Comparison of ENCODE assay signal across 17 cellular contexts in genomic region chr2:203916756-203917155, GRCh38. TPM values are rescaled to one million over a fixed set of nuclear protein-coding genes. Genes with fewer than 3 reads are reported as not detected.
DNase-seq lines count a peak whose midpoint lies in the region; ATAC-seq lines count a peak whose summit lies in the region.
"Had no signal": no experiment of that assay in that cellular context is flagged by ENCODE, and none has a peak within 500 bp of the region (broad histone marks: within the 10 kb centered on the region; RNA-seq: fewer than 3 reads in every experiment).

No MANE protein-coding gene starts in this region.

- H3K27ac Mint-ChIP-seq in T-helper 1 cell treated with Interleukin-12 subunit alpha and Interleukin-12 subunit beta and Interleukin-4 antibody, amounts not matched to agents 30 μg/mL and 1 μg/mL, for 36 hours = peak overlapping the region; percentile 2
- no peak overlapping the region for H3K27ac Mint-ChIP-seq in activated T-cell treated with anti-CD3 and anti-CD28 coated beads, Interleukin-2, amount 50 U/mL, for 72 hours
- H3K27ac Mint-ChIP-seq in T-cell = no peak overlapping the region
- H3K27ac Mint-ChIP-seq: B cell; CD4-positive, CD25-positive, alpha-beta regulatory T cell; CD8-positive, alpha-beta T cell had no signal

- CTCF ChIA-PET in T-cell (lab: Charles Lee) = interaction anchor here in 1 of 2 donors (0.5 kb wide), 1 partner anchor 211 kb away, joined by 3 read pairs; no protein-coding TSS in a partner anchor

- ATAC-seq in activated T-cell treated with anti-CD3 and anti-CD28 coated beads, Interleukin-2, amount 50 U/mL, for 72 hours (replicated peaks in 1 of 2) = peak; percentile 17 to 37
- ATAC-seq in stimulated activated naive CD8-positive, alpha-beta T cell treated with anti-CD3 and anti-CD28 coated beads, Interleukin-15, Interleukin-2, amounts not matched to agents 100 U/mL and 50 U/mL, for 24 hours = peak; percentile 8
- no peak for ATAC-seq in T-cell (replicated peaks in 1 of 4)
- ATAC-seq: CD8-positive, alpha-beta T cell had no signal

- H3K4me1 Mint-ChIP-seq in T-helper 1 cell treated with Interleukin-12 subunit alpha and Interleukin-12 subunit beta and Interleukin-4 antibody, amounts not matched to agents 30 μg/mL and 1 μg/mL, for 36 hours (ENCODE audit: low read depth) = peaks cover 11% of the 10 kb centered on the region
- H3K4me1 Mint-ChIP-seq in activated T-cell treated with anti-CD3 and anti-CD28 coated beads, Interleukin-2, amount 50 U/mL, for 72 hours (ENCODE audit: low read depth) = peaks cover 51% of the 10 kb centered on the region
- peaks cover 8 to 14% (median 12%) of the 10 kb centered on the region in 3 donors for H3K4me1 Mint-ChIP-seq in T-cell

- no peaks in the 10 kb centered on the region for H3K9me3 Mint-ChIP-seq in T-helper 1 cell treated with Interleukin-12 subunit alpha and Interleukin-12 subunit beta and Interleukin-4 antibody, amounts not matched to agents 30 μg/mL and 1 μg/mL, for 36 hours
- H3K9me3 Mint-ChIP-seq in activated T-cell treated with anti-CD3 and anti-CD28 coated beads, Interleukin-2, amount 50 U/mL, for 72 hours = no peaks in the 10 kb centered on the region
- no peaks in the 10 kb centered on the region for H3K9me3 Mint-ChIP-seq in T-cell
- H3K9me3 Mint-ChIP-seq: CD4-positive, CD25-positive, alpha-beta regulatory T cell; CD8-positive, alpha-beta T cell had no signal

- no peaks in the 10 kb centered on the region for H3K36me3 Mint-ChIP-seq in T-helper 1 cell treated with Interleukin-12 subunit alpha and Interleukin-12 subunit beta and Interleukin-4 antibody, amounts not matched to agents 30 μg/mL and 1 μg/mL, for 36 hours (ENCODE audit: low read depth)
- no peaks in the 10 kb centered on the region for H3K36me3 Mint-ChIP-seq in activated T-cell treated with anti-CD3 and anti-CD28 coated beads, Interleukin-2, amount 50 U/mL, for 72 hours (ENCODE audit: insufficient read depth in 2 of 2)
- H3K36me3 Mint-ChIP-seq in T-cell = no peaks in the 10 kb centered on the region
- H3K36me3 Mint-ChIP-seq: CD4-positive, CD25-positive, alpha-beta regulatory T cell; CD8-positive, alpha-beta T cell had no signal

- H3K27me3 Mint-ChIP-seq in T-helper 1 cell treated with Interleukin-12 subunit alpha and Interleukin-12 subunit beta and Interleukin-4 antibody, amounts not matched to agents 30 μg/mL and 1 μg/mL, for 36 hours (ENCODE audit: low read depth) = no peaks in the 10 kb centered on the region
- peaks cover 17% of the 10 kb centered on the region for H3K27me3 Mint-ChIP-seq in activated T-cell treated with anti-CD3 and anti-CD28 coated beads, Interleukin-2, amount 50 U/mL, for 72 hours (ENCODE audit: low read depth)
- no peaks in the 10 kb centered on the region for H3K27me3 Mint-ChIP-seq in T-cell
- H3K27me3 Mint-ChIP-seq: CD4-positive, CD25-positive, alpha-beta regulatory T cell had no signal

- DNase-seq in T-helper 1 cell (no peak), T-cell (no peak), cerebellum (ENCODE audit: low spot score) (no peak)
- DNase-seq in activated T-cell treated with anti-CD3 and anti-CD28 coated beads, Interleukin-2, amount 50 U/mL, for 72 hours = no peak
- DNase-seq in activated T-cell treated with anti-CD3 and anti-CD28 coated beads, Interleukin-2, amount 50 U/mL, for 48 hours = no peak
- DNase-seq in stimulated activated naive CD8-positive, alpha-beta T cell treated with anti-CD3 and anti-CD28 coated beads, Interleukin-15, Interleukin-2, amounts not matched to agents 100 U/mL and 50 U/mL, for 24 hours = no peak
- DNase-seq: Caco-2; CD4-positive, CD25-positive, alpha-beta regulatory T cell; CD8-positive, alpha-beta T cell; DMS153; DND-41; GM23248; H7; HCEC 1CT had no signal

- H3K4me3 Mint-ChIP-seq in T-helper 1 cell treated with Interleukin-12 subunit alpha and Interleukin-12 subunit beta and Interleukin-4 antibody, amounts not matched to agents 30 μg/mL and 1 μg/mL, for 36 hours = no peak overlapping the region
- peak overlapping the region in 1 of 2 donors; percentile 47 for H3K4me3 Mint-ChIP-seq in activated T-cell treated with anti-CD3 and anti-CD28 coated beads, Interleukin-2, amount 50 U/mL, for 72 hours
- no peak overlapping the region for H3K4me3 Mint-ChIP-seq in T-cell
- H3K4me3 Mint-ChIP-seq: B cell; CD4-positive, CD25-positive, alpha-beta regulatory T cell; CD8-positive, alpha-beta T cell had no signal

- POLR2A ChIA-PET in T-cell (lab: Charles Lee) = interaction anchor here in 1 of 2 donors (0.5 kb wide), 1 partner anchor 119 kb away, joined by 3 read pairs; no protein-coding TSS in a partner anchor

RNA-seq across cellular contexts. Expression of gene ICOS, which starts 19.8 kb away (rescaled TPM):
- total RNA-seq in activated T-cell treated with anti-CD3 and anti-CD28 coated beads, Interleukin-2, amount 50 U/mL, for 72 hours = 100 to 1,000 TPM; 145 to 196 TPM
- 10 to 100 TPM; 33.9 to 72.2 (median 41.9) TPM for total RNA-seq in T-cell
- not detected for total RNA-seq in cerebellum
- total RNA-seq: B cell, Caco-2, GM23248, H1, H7 had no signal

RNA-seq across cellular contexts. Expression of gene CTLA4, which starts 49.2 kb away (rescaled TPM):
- 100 to 1,000 TPM; 132 to 254 TPM for total RNA-seq in activated T-cell treated with anti-CD3 and anti-CD28 coated beads, Interleukin-2, amount 50 U/mL, for 72 hours
- total RNA-seq in T-cell (10 to 100 TPM; 11.9 to 56.2 (median 14.8) TPM), cerebellum (not detected)
- total RNA-seq: GM23248, H1, H7 had no signal

Comparison
In these comparisons a context has a peak if more than half of its experiments do, and no peak if none do; other contexts are left out.
1. ATAC-seq: peak in activated T-cell treated with anti-CD3 and anti-CD28 coated beads, Interleukin-2, amount 50 U/mL, for 72 hours (2 of 2) and stimulated activated naive CD8-positive, alpha-beta T cell treated with anti-CD3 and anti-CD28 coated beads, Interleukin-15, Interleukin-2, amounts not matched to agents 100 U/mL and 50 U/mL, for 24 hours (single experiment); none in T-cell (0 of 4).
2. RNA of gene ICOS, which starts 19.8 kb away (total RNA-seq): 145 to 196 TPM in activated T-cell treated with anti-CD3 and anti-CD28 coated beads, Interleukin-2, amount 50 U/mL, for 72 hours and 33.9 to 72.2 TPM in T-cell; not detected in cerebellum (single experiment); every median in the first group is over 10 times any median in the second.
3. RNA of gene CTLA4, which starts 49.2 kb away (total RNA-seq): 132 to 254 TPM in activated T-cell treated with anti-CD3 and anti-CD28 coated beads, Interleukin-2, amount 50 U/mL, for 72 hours and 11.9 to 56.2 TPM in T-cell; not detected in cerebellum (single experiment); every median in the first group is over 10 times any median in the second.